In the genomic region with DNA sequence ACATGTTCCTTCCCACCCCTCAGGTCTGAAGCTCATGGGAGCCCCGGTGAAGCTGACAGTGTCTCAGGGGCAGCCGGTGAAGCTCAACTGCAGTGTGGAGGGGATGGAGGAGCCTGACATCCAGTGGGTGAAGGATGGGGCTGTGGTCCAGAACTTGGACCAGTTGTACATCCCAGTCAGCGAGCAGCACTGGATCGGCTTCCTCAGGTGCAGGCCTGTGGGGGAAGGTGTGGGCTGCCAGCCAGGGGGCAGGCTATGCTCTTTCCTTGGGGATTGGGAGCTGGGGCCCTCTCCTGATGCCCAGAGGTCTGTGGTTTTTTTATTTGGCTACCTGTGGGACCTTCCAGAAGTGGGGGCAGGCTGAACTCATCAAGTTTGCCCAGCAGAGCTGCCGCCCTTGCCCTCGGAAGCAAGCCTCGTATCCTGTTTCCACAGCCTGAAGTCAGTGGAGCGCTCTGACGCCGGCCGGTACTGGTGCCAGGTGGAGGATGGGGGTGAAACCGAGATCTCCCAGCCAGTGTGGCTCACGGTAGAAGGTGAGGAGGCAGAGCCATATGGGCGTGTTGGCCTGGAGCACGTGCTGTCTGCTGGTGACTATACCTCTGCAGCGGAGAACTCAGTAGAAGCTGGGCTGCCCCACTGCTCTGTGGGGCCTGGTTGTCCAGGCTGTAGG, we compare ENCODE assay signal across 1 cellular context.
TF ChIP-seq lines count a peak whose summit lies in the region.

No MANE protein-coding gene starts in this region.

TF ChIP-seq in IMR-90, 13 proteins besides CTCF, POLR2A, EP300 and RAD21:
- TF ChIP-seq MAZ (IDR thresholded peaks at IDR 0.05; ENCODE audit: borderline replicate concordance, low read depth, low read length) = no peak
- TF ChIP-seq MXI1 (IDR thresholded peaks at IDR 0.05; ENCODE audit: borderline replicate concordance, low read depth, low read length) = no peak
- TF ChIP-seq RFX5 (IDR thresholded peaks at IDR 0.05; ENCODE audit: low read depth, low read length) = no peak
- no peak for TF ChIP-seq SMC3 (IDR thresholded peaks at IDR 0.05; ENCODE audit: low read depth, low read length)
- TF ChIP-seq CEBPB (IDR thresholded peaks at IDR 0.05; ENCODE audit: low read depth, low read length) = no peak
- TF ChIP-seq, protein P1, sequence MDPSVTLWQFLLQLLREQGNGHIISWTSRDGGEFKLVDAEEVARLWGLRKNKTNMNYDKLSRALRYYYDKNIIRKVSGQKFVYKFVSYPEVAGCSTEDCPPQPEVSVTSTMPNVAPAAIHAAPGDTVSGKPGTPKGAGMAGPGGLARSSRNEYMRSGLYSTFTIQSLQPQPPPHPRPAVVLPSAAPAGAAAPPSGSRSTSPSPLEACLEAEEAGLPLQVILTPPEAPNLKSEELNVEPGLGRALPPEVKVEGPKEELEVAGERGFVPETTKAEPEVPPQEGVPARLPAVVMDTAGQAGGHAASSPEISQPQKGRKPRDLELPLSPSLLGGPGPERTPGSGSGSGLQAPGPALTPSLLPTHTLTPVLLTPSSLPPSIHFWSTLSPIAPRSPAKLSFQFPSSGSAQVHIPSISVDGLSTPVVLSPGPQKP (IDR thresholded peaks at IDR 0.05; ENCODE audit: borderline replicate concordance, low read depth, low read length) = no peak
- TF ChIP-seq BHLHE40 (IDR thresholded peaks at IDR 0.05; ENCODE audit: low read depth, low read length) = no peak
- no peak for TF ChIP-seq MAFK (IDR thresholded peaks at IDR 0.05; ENCODE audit: low read depth, low read length)
- TF ChIP-seq FOS (IDR thresholded peaks at IDR 0.05; ENCODE audit: low read depth, low read length) = no peak
- no peak for TF ChIP-seq CHD1 (IDR thresholded peaks at IDR 0.05; ENCODE audit: low read depth, low read length)
- TF ChIP-seq RCOR1 (IDR thresholded peaks at IDR 0.05; ENCODE audit: insufficient replicate concordance, low read length) = no peak
- TF ChIP-seq, protein P2, sequence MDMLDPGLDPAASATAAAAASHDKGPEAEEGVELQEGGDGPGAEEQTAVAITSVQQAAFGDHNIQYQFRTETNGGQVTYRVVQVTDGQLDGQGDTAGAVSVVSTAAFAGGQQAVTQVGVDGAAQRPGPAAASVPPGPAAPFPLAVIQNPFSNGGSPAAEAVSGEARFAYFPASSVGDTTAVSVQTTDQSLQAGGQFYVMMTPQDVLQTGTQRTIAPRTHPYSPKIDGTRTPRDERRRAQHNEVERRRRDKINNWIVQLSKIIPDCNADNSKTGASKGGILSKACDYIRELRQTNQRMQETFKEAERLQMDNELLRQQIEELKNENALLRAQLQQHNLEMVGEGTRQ (IDR thresholded peaks at IDR 0.05; ENCODE audit: low read depth, low read length) = no peak
- no peak for TF ChIP-seq NFE2L2 (IDR thresholded peaks at IDR 0.05; ENCODE audit: low read depth, low read length)
